ENCODE assay signal across 27 cellular contexts in the genomic region with DNA sequence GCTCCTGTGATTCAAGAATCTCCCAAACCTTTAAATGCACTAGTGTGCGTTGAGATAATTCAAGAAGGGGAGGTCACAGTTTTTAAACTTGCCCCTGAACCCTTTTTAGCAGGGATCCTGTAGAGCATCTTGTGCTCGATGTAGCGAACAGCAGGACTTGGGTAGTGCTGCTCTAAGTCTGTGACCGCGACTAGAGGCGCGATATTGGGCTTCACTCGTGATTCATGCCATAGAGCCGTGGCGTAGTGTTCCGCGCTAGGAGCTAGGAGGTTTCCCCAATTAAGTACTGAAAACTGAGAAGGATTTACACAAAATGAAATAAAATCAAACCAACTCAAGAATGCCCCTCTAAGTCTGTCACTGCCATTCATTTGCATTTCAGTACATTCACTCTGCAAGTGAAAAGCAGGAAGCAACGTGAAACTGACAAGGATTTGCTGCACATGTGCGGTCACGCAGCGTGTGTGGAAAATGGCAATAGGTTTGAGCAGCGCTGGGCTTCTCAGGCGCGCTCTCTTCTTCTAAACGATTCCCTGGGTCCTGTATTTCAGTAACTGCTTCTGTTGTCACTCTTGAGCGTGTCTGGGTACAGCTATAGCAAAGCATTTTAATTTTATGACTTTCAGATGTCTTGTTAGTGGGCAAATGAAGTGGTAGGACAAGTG.
"Had no signal": no experiment of that assay in that cellular context is flagged by ENCODE, and none has a peak within 500 bp of the region (broad histone marks: within the 10 kb centered on the region; RNA-seq: fewer than 3 reads in every experiment).

No MANE protein-coding gene starts in this region.

- H3K9me3 ChIP-seq: Peyer's patch, SJSA1, SK-N-SH had no signal

- H3K9ac ChIP-seq: SK-N-SH had no signal

- H3K4me2 ChIP-seq: SK-N-SH had no signal

- H3K4me1 ChIP-seq: adrenal gland, Peyer's patch, SJSA1 had no signal

- H3K27me3 ChIP-seq: adrenal gland, Peyer's patch, SJSA1 had no signal

- DNase-seq: activated CD4-positive, alpha-beta T cell treated with anti-CD3 and anti-CD28 coated beads for 36 hours; activated CD4-positive, alpha-beta T cell treated with anti-CD3 and anti-CD28 coated beads, Interleukin-2, amount 10 ng/mL, durations not matched to agents 7 days and 5 days; activated CD4-positive, alpha-beta T cell treated with anti-CD3 and anti-CD28 coated beads, Interleukin-2, amount 50 U/mL, for 48 hours; activated CD8-positive, alpha-beta T cell treated with anti-CD3 and anti-CD28 coated beads, Interleukin-2, amount 10 ng/mL, durations not matched to agents 7 days and 5 days; activated gamma-delta T cell treated with Interleukin-2 at 50 U/mL for 16 hours; activated naive CD4-positive, alpha-beta T cell treated with anti-CD3 and anti-CD28 coated beads for 36 hours; activated T-cell treated with anti-CD3 and anti-CD28 coated beads, Interleukin-2, amount 50 U/mL, for 4 hours; adrenal gland; cerebellar nuclear complex; NCI-H1105; NCI-H1417 treated with DMSO at 0.1 percent for 48 hours; NCI-H187 treated with DMSO at 0.1 percent for 48 hours; NCI-H2081; NCI-H226; NCI-H446 treated with DMSO at 0.1 percent for 48 hours; NCI-H524; NCI-H69; NCI-H82; NK-92 treated with Interleukin-12 subunit alpha and Interleukin-12 subunit beta, amount 100 ng/mL, for 24 hours; PC-3; Peyer's patch; RPMI8226; SHP77 treated with DMSO at 0.1 percent for 48 hours; SK-N-SH had no signal

- H3K4me3 ChIP-seq: adrenal gland, Peyer's patch, SJSA1 had no signal

- H3K27ac ChIP-seq: adrenal gland, Peyer's patch, SJSA1 had no signal

- H3K36me3 ChIP-seq: adrenal gland, Peyer's patch, SJSA1 had no signal

- ATAC-seq: activated CD4-positive, alpha-beta T cell treated with anti-CD3 and anti-CD28 coated beads for 36 hours; activated CD4-positive, CD25-positive, alpha-beta regulatory T cell treated with anti-CD3 and anti-CD28 coated beads, Interleukin-2, amount 50 U/mL, for 24 hours; activated CD8-positive, alpha-beta T cell treated with anti-CD3 and anti-CD28 coated beads, Interleukin-2, amount 10 ng/mL, durations not matched to agents 7 days and 5 days; activated naive CD4-positive, alpha-beta T cell treated with anti-CD3 and anti-CD28 coated beads, Interleukin-2, amount 50 U/mL, for 72 hours; activated T-cell treated with anti-CD3 and anti-CD28 coated beads, Interleukin-2, amount 50 U/mL, for 4 hours; PC-3 had no signal
